In the genomic region with DNA sequence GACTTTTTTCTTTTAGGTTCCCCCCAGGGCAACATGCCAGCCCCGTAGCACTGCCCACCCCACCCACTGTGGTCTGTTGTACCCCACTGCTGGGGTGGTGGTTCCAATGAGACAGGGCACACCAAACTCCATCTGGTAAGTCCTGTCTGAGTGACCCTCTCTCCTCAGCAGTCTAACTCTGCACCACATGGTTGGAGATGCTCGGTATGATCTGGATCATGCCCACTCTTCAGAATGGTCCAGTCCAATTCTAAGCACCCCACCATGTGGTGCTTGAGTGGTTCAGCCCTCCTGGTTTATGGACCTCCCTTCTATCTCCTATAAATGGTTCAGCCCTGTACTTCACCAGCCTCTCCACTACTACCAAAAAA, we compare ENCODE assay signal across 8 cellular contexts. TPM values are rescaled to one million over a fixed set of nuclear protein-coding genes. Genes with fewer than 3 reads are reported as not detected.
DNase-seq lines count a peak whose midpoint lies in the region; ATAC-seq and TF ChIP-seq lines count a peak whose summit lies in the region.
"Had no signal": no experiment of that assay in that cellular context is flagged by ENCODE, and none has a peak within 500 bp of the region (broad histone marks: within the 10 kb centered on the region; RNA-seq: fewer than 3 reads in every experiment).

No MANE protein-coding gene starts in this region.

- H2AFZ ChIP-seq in neural progenitor cell (replicated peaks), result no peak overlapping the region

- no peak overlapping the region for H3K27ac Mint-ChIP-seq in neural progenitor cell

- no peaks in the 10 kb centered on the region for H3K9me3 Mint-ChIP-seq in neural progenitor cell

- peaks cover 8% of the 10 kb centered on the region for H3K27me3 Mint-ChIP-seq in neural progenitor cell (ENCODE audit: insufficient read depth, low read depth)

- H3K27ac ChIP-seq in breast epithelium (peak overlapping the region; percentile 97 to 99), neural progenitor cell (no peak overlapping the region)

- TF ChIP-seq CTCF in breast epithelium (IDR thresholded peaks at IDR 0.05) (no peak), neural progenitor cell (IDR thresholded peaks at IDR 0.05) (no peak)

- peaks cover 54% of the 10 kb centered on the region for H3K4me1 Mint-ChIP-seq in neural progenitor cell

- H3K4me2 ChIP-seq in neural progenitor cell, result peak overlapping the region; percentile 99

- H3K79me2 ChIP-seq in neural progenitor cell (ENCODE audit: low read depth), result peaks cover 65% of the 10 kb centered on the region

- H4K20me1 ChIP-seq in neural progenitor cell (ENCODE audit: low read depth), result peaks cover 62% of the 10 kb centered on the region

- peaks cover 8 to 38% of the 10 kb centered on the region in 2 donors for H3K4me1 ChIP-seq in breast epithelium
- H3K4me1 ChIP-seq in neural progenitor cell, result peaks cover 35% of the 10 kb centered on the region

- H3K4me3 ChIP-seq in breast epithelium (no peak overlapping the region), neural progenitor cell (peak overlapping the region; percentile 76)

- no peak overlapping the region for H3K9ac ChIP-seq in neural progenitor cell

- H3K9me3 ChIP-seq in breast epithelium (no peaks in the 10 kb centered on the region), neural progenitor cell (ENCODE audit: low read depth) (no peaks in the 10 kb centered on the region)

- no peak for ATAC-seq in HG02840 (IDR thresholded peaks at IDR 0.05; ENCODE audit: low FRiP score, unreplicated experiment)

- DNase-seq in EL (peak; percentile 37), NAMALWA (ENCODE audit: low spot score) (peak; percentile 66), breast epithelium (ENCODE audit: low spot score in 2 of 2) (no peak), neural progenitor cell (ENCODE audit: low spot score) (peak; percentile 31), NCI-H2171 treated with DMSO at 0.1 percent for 48 hours (lab: John Stamatoyannopoulos, UW) (no peak), putamen (ENCODE audit: low spot score) (no peak)
- DNase-seq: activated CD4-positive, CD25-positive, alpha-beta regulatory T cell had no signal

- no peak for TF ChIP-seq POLR2A in breast epithelium (IDR thresholded peaks at IDR 0.05)

- peak overlapping the region; percentile 94 for H3K4me3 Mint-ChIP-seq in neural progenitor cell

- peaks cover 3% of the 10 kb centered on the region for H3K36me3 Mint-ChIP-seq in neural progenitor cell

- H3F3A ChIP-seq in neural progenitor cell (ENCODE audit: low read depth), result peaks cover 83% of the 10 kb centered on the region

- intact Hi-C loops in breast epithelium (cut with DNase I; ENCODE audit: low total_unique reads), result no loop called here

- H3K27me3 ChIP-seq in breast epithelium (no peaks in the 10 kb centered on the region), neural progenitor cell (no peaks in the 10 kb centered on the region)

- H3K36me3 ChIP-seq in breast epithelium (no peaks in the 10 kb centered on the region), neural progenitor cell (no peaks in the 10 kb centered on the region)

RNA-seq across cellular contexts. Expression of gene KDM6B, which starts 5.9 kb away (rescaled TPM):
- total RNA-seq in breast epithelium (10 to 100 TPM in 2 of 3 donors, 1 to 10 TPM in 1; 6.4 to 89.7 (median 10.5) TPM), neural progenitor cell (ENCODE audit: low replicate concordance) (6.8 and 12.3 TPM in 2 replicates)

RNA-seq across cellular contexts. Expression of gene TMEM88, which starts 15.0 kb away (rescaled TPM):
- total RNA-seq in breast epithelium, result 10 to 100 TPM in 1 of 3 donors, 1 to 10 TPM in 2; 4.8 to 21.0 (median 5.7) TPM
- total RNA-seq in neural progenitor cell (ENCODE audit: low replicate concordance), result 13.8 and 53.7 TPM in 2 replicates

RNA-seq across cellular contexts. Expression of gene NAA38, which starts 17.5 kb away (rescaled TPM):
- 10 to 100 TPM; 84.7 to 92.4 (median 89.9) TPM for total RNA-seq in breast epithelium
- 8.6 and 27.4 TPM in 2 replicates for total RNA-seq in neural progenitor cell (ENCODE audit: low replicate concordance)

RNA-seq across cellular contexts. Expression of gene CYB5D1, which starts 17.9 kb away (rescaled TPM):
- total RNA-seq in breast epithelium (10 to 100 TPM in 2 of 3 donors, 1 to 10 TPM in 1; 8.2 to 20.5 (median 13.4) TPM), neural progenitor cell (ENCODE audit: low replicate concordance) (11.5 and 12.9 TPM in 2 replicates)

RNA-seq across cellular contexts. Expression of gene CHD3, which starts 48.7 kb away (rescaled TPM):
- total RNA-seq in breast epithelium, result 10 to 100 TPM; 47.5 to 99.0 (median 90.0) TPM
- 12.8 and 28.0 TPM in 2 replicates for total RNA-seq in neural progenitor cell (ENCODE audit: low replicate concordance)

Comparison
In these comparisons a context has a peak if more than half of its experiments do, and no peak if none do; other contexts are left out.
1. DNase-seq: peak in EL (single experiment), NAMALWA (single experiment) and neural progenitor cell (single experiment); none in breast epithelium (0 of 2), NCI-H2171 treated with DMSO at 0.1 percent for 48 hours (single experiment) and putamen (single experiment).